In the genomic region with DNA sequence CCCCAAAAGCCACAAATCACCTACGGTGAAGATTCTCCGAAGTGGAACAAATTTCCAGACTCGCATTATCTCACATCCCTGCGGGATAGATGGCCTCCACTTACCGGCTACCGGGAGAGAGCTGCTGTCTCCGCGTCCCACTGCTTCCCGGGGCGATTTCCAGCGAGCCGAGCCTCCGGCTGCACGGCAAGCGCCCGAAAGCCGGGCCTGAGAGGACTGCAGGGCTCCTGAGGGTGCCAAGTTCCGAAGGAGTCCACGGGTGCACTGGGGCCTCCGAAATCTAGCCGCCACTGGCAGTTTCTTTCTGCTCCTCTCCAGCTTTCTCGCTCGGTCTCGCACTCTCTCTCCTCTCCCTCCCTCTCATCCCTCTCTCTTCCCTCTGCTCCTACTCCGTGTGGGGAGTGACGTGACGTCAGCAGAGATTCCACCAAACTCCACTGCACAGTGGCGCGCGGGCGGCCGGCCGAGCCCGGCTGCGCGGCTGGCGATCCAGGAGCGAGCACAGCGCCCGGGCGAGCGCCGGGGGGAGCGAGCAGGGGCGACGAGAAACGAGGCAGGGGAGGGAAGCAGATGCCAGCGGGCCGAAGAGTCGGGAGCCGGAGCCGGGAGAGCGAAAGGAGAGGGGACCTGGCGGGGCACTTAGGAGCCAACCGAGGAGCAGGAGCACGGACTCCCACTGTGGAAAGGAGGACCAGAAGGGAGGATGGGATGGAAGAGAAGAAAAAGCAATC, we compare ENCODE assay signal across 8 cellular contexts. TPM values are rescaled to one million over a fixed set of nuclear protein-coding genes. Genes with fewer than 3 reads are reported as not detected.
DNase-seq lines count a peak whose midpoint lies in the region; ATAC-seq and TF ChIP-seq lines count a peak whose summit lies in the region.
"Had no signal": no experiment of that assay in that cellular context is flagged by ENCODE, and none has a peak within 500 bp of the region (broad histone marks: within the 10 kb centered on the region; RNA-seq: fewer than 3 reads in every experiment).

No MANE protein-coding gene starts in this region.

- POLR2A ChIA-PET in WTC11 (lab: Charles Lee), result interaction anchor here (1.0 to 1.1 kb wide), 2 partner anchors 13 to 19 kb away, joined by 3 to 4 read pairs; a partner anchor contains a TSS

- peak overlapping the region; percentile 92 for H3K4me3 Mint-ChIP-seq in WTC11

- H3K27ac ChIP-seq in iPS-20b (ENCODE audit: low read length) (no peak overlapping the region), stomach smooth muscle (ENCODE audit: low read length) (no peak overlapping the region)

- H3K27ac Mint-ChIP-seq in WTC11, result no peak overlapping the region

- peaks cover 98% of the 10 kb centered on the region for H3K27me3 Mint-ChIP-seq in WTC11 (ENCODE audit: low read depth)

- H3K27me3 ChIP-seq in iPS-20b (ENCODE audit: insufficient read depth, low read length) (peaks cover 100% of the 10 kb centered on the region), stomach smooth muscle (ENCODE audit: control insufficient read depth in 1 of 2, insufficient read depth in 2 of 2, low read length in 2 of 2) (peaks cover 84 to 95% of the 10 kb centered on the region in 2 donors)

- H3K9me3 ChIP-seq in iPS-20b (ENCODE audit: insufficient read depth, low read depth, low read length), result no peaks in the 10 kb centered on the region; the same call in 1 of the 2 replicates
- peaks cover 3 to 8% of the 10 kb centered on the region in 2 donors for H3K9me3 ChIP-seq in stomach smooth muscle (ENCODE audit: control insufficient read depth in 2 of 2, low read length in 2 of 2)
- H3K9me3 ChIP-seq: HAP-1 had no signal

- peak; percentile 8 for ATAC-seq in WTC11
- ATAC-seq in GM18868 (IDR thresholded peaks at IDR 0.05; ENCODE audit: unreplicated experiment), result no peak

- H3K4me3 ChIP-seq in HFF-Myc (replicated peaks; ENCODE audit: low read depth, low read length) (peak overlapping the region; percentile 59), iPS-20b (ENCODE audit: low read length) (peak overlapping the region; percentile 66), stomach smooth muscle (ENCODE audit: low read length in 2 of 2) (peak overlapping the region; percentile 41 to 67)
- H3K4me3 ChIP-seq: HAP-1 had no signal

- peak; percentile 32 for DNase-seq in HFF-Myc (ENCODE audit: extremely low read depth, low read depth)
- peak; percentile 72 for DNase-seq in WTC11 (ENCODE audit: low spot score)
- no peak for DNase-seq in NCI-H1417 (lab: John Stamatoyannopoulos, UW)
- DNase-seq in NCI-H446 (lab: John Stamatoyannopoulos, UW), result no peak

- no peaks in the 10 kb centered on the region for H3K36me3 ChIP-seq in iPS-20b (ENCODE audit: insufficient read depth, low read depth, low read length)
- H3K36me3 ChIP-seq in stomach smooth muscle (ENCODE audit: control insufficient read depth in 2 of 2, insufficient read depth in 2 of 2, low read length in 2 of 2), result no peaks in the 10 kb centered on the region
- H3K36me3 ChIP-seq: HAP-1 had no signal

- H3K36me3 Mint-ChIP-seq in WTC11, result no peaks in the 10 kb centered on the region

- CTCF ChIA-PET in WTC11 (lab: Charles Lee), result interaction anchor here (0.7 to 1.0 kb wide), 7 partner anchors 10 to 838 kb away, joined by 3 to 4 read pairs (median 3); a partner anchor contains a TSS

- H3K9ac ChIP-seq in iPS-20b (ENCODE audit: low read depth, low read length) (no peak overlapping the region), stomach smooth muscle (ENCODE audit: low read length in 2 of 2) (no peak overlapping the region)

- no peak for TF ChIP-seq CTCF in HFF-Myc (IDR thresholded peaks at IDR 0.05; ENCODE audit: low read depth, low read length, missing control alignments)
- TF ChIP-seq CTCF in WTC11 (IDR thresholded peaks at IDR 0.05), result no peak

- H3K4me1 Mint-ChIP-seq in WTC11, result peaks cover 74% of the 10 kb centered on the region

- H3K9me3 Mint-ChIP-seq in WTC11, result no peaks in the 10 kb centered on the region

- H3K4me1 ChIP-seq in iPS-20b (ENCODE audit: insufficient read depth, low read length), result peaks cover 26% of the 10 kb centered on the region
- peaks cover 30% of the 10 kb centered on the region for H3K4me1 ChIP-seq in stomach smooth muscle (ENCODE audit: control insufficient read depth, insufficient read depth, low read length)

TF ChIP-seq in WTC11, 78 proteins besides CTCF, POLR2A, EP300 and RAD21:
- TF ChIP-seq, protein P1, sequence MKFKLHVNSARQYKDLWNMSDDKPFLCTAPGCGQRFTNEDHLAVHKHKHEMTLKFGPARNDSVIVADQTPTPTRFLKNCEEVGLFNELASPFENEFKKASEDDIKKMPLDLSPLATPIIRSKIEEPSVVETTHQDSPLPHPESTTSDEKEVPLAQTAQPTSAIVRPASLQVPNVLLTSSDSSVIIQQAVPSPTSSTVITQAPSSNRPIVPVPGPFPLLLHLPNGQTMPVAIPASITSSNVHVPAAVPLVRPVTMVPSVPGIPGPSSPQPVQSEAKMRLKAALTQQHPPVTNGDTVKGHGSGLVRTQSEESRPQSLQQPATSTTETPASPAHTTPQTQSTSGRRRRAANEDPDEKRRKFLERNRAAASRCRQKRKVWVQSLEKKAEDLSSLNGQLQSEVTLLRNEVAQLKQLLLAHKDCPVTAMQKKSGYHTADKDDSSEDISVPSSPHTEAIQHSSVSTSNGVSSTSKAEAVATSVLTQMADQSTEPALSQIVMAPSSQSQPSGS (CRISPR knock-in tag; IDR thresholded peaks at IDR 0.05; ENCODE audit: borderline replicate concordance, low read depth), result no peak
- TF ChIP-seq TEAD1 (CRISPR knock-in tag; IDR thresholded peaks at IDR 0.05) (no peak), ZNF396 (CRISPR knock-in tag; IDR thresholded peaks at IDR 0.05; ENCODE audit: borderline replicate concordance) (no peak), CREM (CRISPR knock-in tag; IDR thresholded peaks at IDR 0.05) (peak; percentile 41; the same call in 1 of the 2 replicates), FOXK1 (CRISPR knock-in tag; IDR thresholded peaks at IDR 0.05) (no peak), MXD4 (CRISPR knock-in tag; IDR thresholded peaks at IDR 0.05; ENCODE audit: borderline replicate concordance) (no peak), ZNF263 (CRISPR knock-in tag; IDR thresholded peaks at IDR 0.05; ENCODE audit: low read depth) (peak; percentile 65), ZNF219 (CRISPR knock-in tag; IDR thresholded peaks at IDR 0.05; ENCODE audit: borderline replicate concordance) (no peak)
- TF ChIP-seq, protein P2, sequence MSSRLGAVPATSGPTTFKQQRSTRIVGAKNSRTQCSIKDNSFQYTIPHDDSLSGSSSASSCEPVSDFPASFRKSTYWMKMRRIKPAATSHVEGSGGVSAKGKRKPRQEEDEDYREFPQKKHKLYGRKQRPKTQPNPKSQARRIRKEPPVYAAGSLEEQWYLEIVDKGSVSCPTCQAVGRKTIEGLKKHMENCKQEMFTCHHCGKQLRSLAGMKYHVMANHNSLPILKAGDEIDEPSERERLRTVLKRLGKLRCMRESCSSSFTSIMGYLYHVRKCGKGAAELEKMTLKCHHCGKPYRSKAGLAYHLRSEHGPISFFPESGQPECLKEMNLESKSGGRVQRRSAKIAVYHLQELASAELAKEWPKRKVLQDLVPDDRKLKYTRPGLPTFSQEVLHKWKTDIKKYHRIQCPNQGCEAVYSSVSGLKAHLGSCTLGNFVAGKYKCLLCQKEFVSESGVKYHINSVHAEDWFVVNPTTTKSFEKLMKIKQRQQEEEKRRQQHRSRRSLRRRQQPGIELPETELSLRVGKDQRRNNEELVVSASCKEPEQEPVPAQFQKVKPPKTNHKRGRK (CRISPR knock-in tag; IDR thresholded peaks at IDR 0.05; ENCODE audit: borderline replicate concordance), result no peak
- TF ChIP-seq, protein P3, sequence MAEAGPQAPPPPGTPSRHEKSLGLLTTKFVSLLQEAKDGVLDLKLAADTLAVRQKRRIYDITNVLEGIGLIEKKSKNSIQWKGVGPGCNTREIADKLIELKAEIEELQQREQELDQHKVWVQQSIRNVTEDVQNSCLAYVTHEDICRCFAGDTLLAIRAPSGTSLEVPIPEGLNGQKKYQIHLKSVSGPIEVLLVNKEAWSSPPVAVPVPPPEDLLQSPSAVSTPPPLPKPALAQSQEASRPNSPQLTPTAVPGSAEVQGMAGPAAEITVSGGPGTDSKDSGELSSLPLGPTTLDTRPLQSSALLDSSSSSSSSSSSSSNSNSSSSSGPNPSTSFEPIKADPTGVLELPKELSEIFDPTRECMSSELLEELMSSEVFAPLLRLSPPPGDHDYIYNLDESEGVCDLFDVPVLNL (CRISPR knock-in tag; IDR thresholded peaks at IDR 0.05; ENCODE audit: borderline replicate concordance, low read depth), result 0 out of 2 replicates have a peak, but pooled peaks have one; percentile 15
- TF ChIP-seq, protein P4, sequence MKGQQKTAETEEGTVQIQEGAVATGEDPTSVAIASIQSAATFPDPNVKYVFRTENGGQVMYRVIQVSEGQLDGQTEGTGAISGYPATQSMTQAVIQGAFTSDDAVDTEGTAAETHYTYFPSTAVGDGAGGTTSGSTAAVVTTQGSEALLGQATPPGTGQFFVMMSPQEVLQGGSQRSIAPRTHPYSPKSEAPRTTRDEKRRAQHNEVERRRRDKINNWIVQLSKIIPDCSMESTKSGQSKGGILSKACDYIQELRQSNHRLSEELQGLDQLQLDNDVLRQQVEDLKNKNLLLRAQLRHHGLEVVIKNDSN (CRISPR knock-in tag; IDR thresholded peaks at IDR 0.05), result no peak

RNA-seq across cellular contexts. Expression of a gene that starts 14.0 kb away (rescaled TPM):
- 11.3 to 24.9 TPM (median 12.2 TPM) in 3 replicates for total RNA-seq in WTC11 (2021)

Comparison
In these comparisons a context has a peak if more than half of its experiments do, and no peak if none do; other contexts are left out.
1. DNase-seq: peak in HFF-Myc (single experiment) and WTC11 (single experiment); none in NCI-H1417 (0 of 3) and NCI-H446 (0 of 2).
2. Peak in every context shown above with its lines, with median percentiles within 50 percentile points of each other: H3K4me3 ChIP-seq.